Comparison of ENCODE assay signal across 8 cellular contexts in the genomic region with DNA sequence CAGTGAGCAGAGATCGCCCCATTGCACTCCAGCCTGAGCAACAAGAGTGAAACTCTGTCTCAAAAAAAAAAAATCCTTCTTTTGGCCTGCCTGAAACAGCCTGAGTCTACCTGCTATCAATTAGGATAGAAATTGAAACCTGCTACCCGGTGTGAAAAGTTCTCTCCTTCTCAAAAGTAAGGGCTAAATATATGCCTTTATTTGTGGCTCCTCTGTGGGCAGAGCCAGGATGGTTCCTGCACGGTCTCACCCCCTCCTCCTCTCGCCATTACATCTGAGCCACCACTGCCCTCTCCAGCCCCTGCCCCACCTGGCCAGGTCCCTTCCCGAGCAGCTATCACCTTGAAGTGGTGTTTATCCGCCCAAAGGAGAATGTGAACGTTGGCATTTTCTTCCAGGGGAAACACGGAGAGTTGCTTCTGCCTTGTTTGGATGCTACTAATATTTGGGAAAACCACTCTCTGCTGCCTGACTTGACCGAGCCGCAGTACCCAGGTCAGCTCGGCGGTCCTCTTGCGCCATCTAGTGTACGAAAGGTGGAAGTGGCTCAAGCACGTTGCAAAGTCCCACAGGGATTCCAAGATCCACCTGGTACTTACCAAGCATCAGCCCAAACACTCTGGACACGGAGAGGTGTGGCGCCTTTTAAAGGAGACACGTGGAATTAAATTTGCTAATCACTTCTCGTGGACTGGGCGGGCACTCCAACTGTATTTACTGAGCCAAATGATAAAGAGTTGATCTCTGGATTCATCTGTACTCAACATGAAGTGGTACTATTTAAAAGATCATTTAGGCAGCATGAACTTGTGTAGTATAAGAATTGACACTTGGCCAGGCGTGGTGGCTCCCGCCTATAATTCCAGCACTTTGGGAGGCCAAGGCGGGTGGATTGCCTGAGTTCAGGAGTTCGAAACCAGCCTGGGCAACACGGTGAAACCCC. TPM values are rescaled to one million over a fixed set of nuclear protein-coding genes. Genes with fewer than 3 reads are reported as not detected.
A peak's percentile ranks its signal among the peaks of the same experiment; 100 is the strongest.
DNase-seq lines count a peak whose midpoint lies in the region; ATAC-seq and TF ChIP-seq lines count a peak whose summit lies in the region.

No MANE protein-coding gene starts in this region.

- no peaks in the 10 kb centered on the region for H3K36me3 ChIP-seq in liver (ENCODE audit: control insufficient read depth in 4 of 4, insufficient read depth in 3 of 4, low read depth in 1 of 4, low read length in 3 of 4)

- H3K4me3 ChIP-seq in GM12864 (ENCODE audit: low read depth, low read length) (no peak overlapping the region), choroid plexus epithelial cell (ENCODE audit: low read depth, low read length) (no peak overlapping the region), liver (ENCODE audit: low read depth in 1 of 3, low read length in 3 of 3) (no peak overlapping the region)

- no peak overlapping the region for H3K9ac ChIP-seq in liver (ENCODE audit: low read depth in 1 of 2, low read length in 2 of 2)

- H3K27ac ChIP-seq in liver (ENCODE audit: low read depth in 1 of 2, low read length in 2 of 2) = no peak overlapping the region

- no peaks in the 10 kb centered on the region for H3K9me3 ChIP-seq in liver (ENCODE audit: control insufficient read depth in 4 of 4, low read length in 3 of 4)

- H3K27me3 ChIP-seq in liver (ENCODE audit: control insufficient read depth in 4 of 4, insufficient read depth in 4 of 4, low read length in 3 of 4) = no peaks in the 10 kb centered on the region

- 24% methylated on average over 25 of the region's 25 CpGs for WGBS in liver

- no peaks in the 10 kb centered on the region for H3K4me1 ChIP-seq in liver (ENCODE audit: control insufficient read depth in 4 of 4, insufficient read depth in 4 of 4, low read length in 3 of 4)

- peak; percentile 97 to 99 for TF ChIP-seq RAD21 in liver (IDR thresholded peaks at IDR 0.05)

- ATAC-seq in HG03095 (IDR thresholded peaks at IDR 0.05; ENCODE audit: unreplicated experiment) = peak; percentile 60

- DNase-seq in GM12864 (ENCODE audit: low read depth) = peak; percentile 25
- peak; percentile 44 for DNase-seq in NCI-H460 (ENCODE audit: extremely low read depth, low read depth)
- peak; percentile 59 to 66 for DNase-seq in activated CD4-positive, alpha-beta T cell treated with anti-CD3 and anti-CD28 coated beads for 4 hours
- peak; percentile 82 for DNase-seq in choroid plexus epithelial cell (ENCODE audit: low read depth)
- peak; percentile 35 to 45 (median 45) for DNase-seq in stimulated activated CD4-positive, alpha-beta T cell treated with anti-CD3 and anti-CD28 coated beads, TNF-alpha, amount 100 ng/mL, for 4 hours (ENCODE audit: low read depth in 3 of 3)
- no peak for DNase-seq in OCI-M2 (lab: John Stamatoyannopoulos, UW; ENCODE audit: unreplicated experiment)

- TF ChIP-seq CTCF in GM12864 (IDR thresholded peaks at IDR 0.05; ENCODE audit: low read depth, low read length, missing control alignments) (peak; percentile 97), choroid plexus epithelial cell (conservative IDR thresholded peaks at IDR 0.05; ENCODE audit: low read depth, low read length) (peak; percentile 98), liver (IDR thresholded peaks at IDR 0.05; ENCODE audit: low read depth, low read length, missing input control) (peak; percentile 96)

TF ChIP-seq in liver, 16 proteins besides CTCF, POLR2A, EP300 and RAD21:
- TF ChIP-seq, protein P1, sequence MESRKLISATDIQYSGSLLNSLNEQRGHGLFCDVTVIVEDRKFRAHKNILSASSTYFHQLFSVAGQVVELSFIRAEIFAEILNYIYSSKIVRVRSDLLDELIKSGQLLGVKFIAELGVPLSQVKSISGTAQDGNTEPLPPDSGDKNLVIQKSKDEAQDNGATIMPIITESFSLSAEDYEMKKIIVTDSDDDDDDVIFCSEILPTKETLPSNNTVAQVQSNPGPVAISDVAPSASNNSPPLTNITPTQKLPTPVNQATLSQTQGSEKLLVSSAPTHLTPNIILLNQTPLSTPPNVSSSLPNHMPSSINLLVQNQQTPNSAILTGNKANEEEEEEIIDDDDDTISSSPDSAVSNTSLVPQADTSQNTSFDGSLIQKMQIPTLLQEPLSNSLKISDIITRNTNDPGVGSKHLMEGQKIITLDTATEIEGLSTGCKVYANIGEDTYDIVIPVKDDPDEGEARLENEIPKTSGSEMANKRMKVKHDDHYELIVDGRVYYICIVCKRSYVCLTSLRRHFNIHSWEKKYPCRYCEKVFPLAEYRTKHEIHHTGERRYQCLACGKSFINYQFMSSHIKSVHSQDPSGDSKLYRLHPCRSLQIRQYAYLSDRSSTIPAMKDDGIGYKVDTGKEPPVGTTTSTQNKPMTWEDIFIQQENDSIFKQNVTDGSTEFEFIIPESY (IDR thresholded peaks at IDR 0.05) = no peak
- TF ChIP-seq FOXA2 (IDR thresholded peaks at IDR 0.05) = no peak
- TF ChIP-seq FOXA1 (IDR thresholded peaks at IDR 0.05) = no peak
- TF ChIP-seq HNF4A (conservative IDR thresholded peaks at IDR 0.05) = peak; percentile 11 to 31
- TF ChIP-seq, protein P2, sequence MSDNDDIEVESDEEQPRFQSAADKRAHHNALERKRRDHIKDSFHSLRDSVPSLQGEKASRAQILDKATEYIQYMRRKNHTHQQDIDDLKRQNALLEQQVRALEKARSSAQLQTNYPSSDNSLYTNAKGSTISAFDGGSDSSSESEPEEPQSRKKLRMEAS (IDR thresholded peaks at IDR 0.05) = no peak

RNA-seq across cellular contexts. Expression of a gene that starts 31.9 kb away (rescaled TPM):
- 12.6 and 13.1 TPM in 2 replicates for total RNA-seq in NCI-H460 (2014; rRNA removed; shearing (Covaris generic))
- polyA plus RNA-seq in NCI-H460 (2014; cell fraction: nucleus; rRNA removed) = 30.6 and 30.7 TPM in 2 replicates
- 10 to 100 TPM in 1 of 2 donors, 1 to 10 TPM in 1; 8.3 to 12.0 TPM for total RNA-seq in liver
- 1 to 10 TPM; 2.9 to 5.3 TPM for polyA plus RNA-seq in liver

RNA-seq across cellular contexts. Expression of a gene that starts 41.4 kb away (rescaled TPM):
- 140 and 176 TPM in 2 replicates for total RNA-seq in NCI-H460 (2014; rRNA removed; shearing (Covaris generic))
- 441 and 555 TPM in 2 replicates for polyA plus RNA-seq in NCI-H460 (2014; cell fraction: nucleus; rRNA removed)
- 100 to 1,000 TPM in 1 of 2 donors, 10 to 100 TPM in 1; 94.2 to 200 TPM for total RNA-seq in liver
- polyA plus RNA-seq in liver = 100 to 1,000 TPM; 157 to 218 TPM
